7 cellular contexts compared by ENCODE assay signal in genomic region chr16:4358831-4359561, GRCh38. TPM values are rescaled to one million over a fixed set of nuclear protein-coding genes. Genes with fewer than 3 reads are reported as not detected.
DNase-seq lines count a peak whose midpoint lies in the region; ATAC-seq lines count a peak whose summit lies in the region.

No MANE protein-coding gene starts in this region.

- peak; percentile 80 for ATAC-seq in left ventricle myocardium superior
- no peak for ATAC-seq in GM19023 (IDR thresholded peaks at IDR 0.05; ENCODE audit: unreplicated experiment)
- ATAC-seq in GM21786 (IDR thresholded peaks at IDR 0.05; ENCODE audit: unreplicated experiment): no peak

- intact Hi-C loops in left ventricle myocardium superior (cut with micrococcal nuclease): loop anchor here (10.0 kb wide), 1 partner anchor 46 kb away; no protein-coding TSS in a partner anchor

- DNase-seq in GM19240 (ENCODE audit: insufficient read length, low spot score): peak; percentile 45
- peak; percentile 65 for DNase-seq in SK-N-DZ (ENCODE audit: low spot score)
- DNase-seq in activated naive CD4-positive, alpha-beta T cell treated with anti-CD3 and anti-CD28 coated beads, Interleukin-2, amount 50 U/mL, for 16 hours: peak; percentile 74
- peak; percentile 83 for DNase-seq in left ventricle myocardium superior
- peak; percentile 33 to 51 for DNase-seq in stimulated activated CD4-positive, alpha-beta T cell treated with anti-CD3 and anti-CD28 coated beads, Interleukin-15, amount 100 ng/mL, for 48 hours (ENCODE audit: low read depth in 2 of 2)

RNA-seq across cellular contexts. Expression of gene PAM16, which starts 7.9 kb away (rescaled TPM):
- polyA plus RNA-seq in SK-N-DZ (2014; cell fraction: cytosol; rRNA removed): 187 and 191 TPM in 2 replicates
- 181 and 215 TPM in 2 replicates for polyA plus RNA-seq in SK-N-DZ (2014; cell fraction: nucleus; rRNA removed)
- total RNA-seq in left ventricle myocardium superior: 70.0 TPM

RNA-seq across cellular contexts. Expression of gene VASN, which starts 12.7 kb away (rescaled TPM):
- 7.4 and 7.9 TPM in 2 replicates for polyA plus RNA-seq in SK-N-DZ (2014; cell fraction: cytosol; rRNA removed)
- 3.4 and 4.9 TPM in 2 replicates for polyA plus RNA-seq in SK-N-DZ (2014; cell fraction: nucleus; rRNA removed)
- 4.3 TPM for total RNA-seq in left ventricle myocardium superior

RNA-seq across cellular contexts. Expression of gene GLIS2, which starts 43.1 kb away (rescaled TPM):
- polyA plus RNA-seq in SK-N-DZ (2014; cell fraction: cytosol; rRNA removed): 4.4 and 4.5 TPM in 2 replicates
- 2.7 and 7.0 TPM in 2 replicates for polyA plus RNA-seq in SK-N-DZ (2014; cell fraction: nucleus; rRNA removed)
- 16.6 TPM for total RNA-seq in left ventricle myocardium superior

RNA-seq across cellular contexts. Expression of gene CORO7, which starts 57.4 kb away (rescaled TPM):
- polyA plus RNA-seq in SK-N-DZ (2014; cell fraction: cytosol; rRNA removed): 39.0 and 46.4 TPM in 2 replicates
- polyA plus RNA-seq in SK-N-DZ (2014; cell fraction: nucleus; rRNA removed): 187 and 190 TPM in 2 replicates
- total RNA-seq in left ventricle myocardium superior: 10.1 TPM
